In the genomic region with DNA sequence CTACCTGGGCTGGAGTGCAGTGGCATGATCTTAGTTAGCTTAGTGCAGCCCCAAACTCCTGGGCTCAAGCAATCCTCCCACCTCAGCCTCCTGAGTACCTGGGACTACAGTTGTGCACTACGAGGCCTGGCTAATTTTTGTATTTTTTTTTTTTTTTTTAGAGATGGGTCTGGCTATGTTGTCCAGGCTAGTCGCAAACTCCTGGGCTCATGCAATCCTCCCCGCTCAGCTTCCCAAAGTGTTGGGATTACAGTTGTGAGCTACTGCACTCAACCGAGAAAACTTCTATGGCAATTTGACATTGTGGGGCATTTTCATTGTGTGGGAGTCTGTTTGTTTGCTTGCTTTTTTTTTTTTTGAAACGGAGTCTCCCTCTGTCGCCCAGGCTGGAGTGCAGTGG, we compare ENCODE assay signal across 3 cellular contexts.
TF ChIP-seq lines count a peak whose summit lies in the region.

No MANE protein-coding gene starts in this region.

TF ChIP-seq in HepG2, 621 proteins besides CTCF, POLR2A, EP300 and RAD21:
- TF ChIP-seq SRY (CRISPR knock-in tag; IDR thresholded peaks at IDR 0.05) (no peak), HNF4G (IDR thresholded peaks at IDR 0.05; ENCODE audit: borderline replicate concordance, low read depth, low read length) (no peak), HNF4G (CRISPR knock-in tag; IDR thresholded peaks at IDR 0.05; ENCODE audit: borderline replicate concordance, low read depth) (no peak), RFXAP (CRISPR knock-in tag; IDR thresholded peaks at IDR 0.05; ENCODE audit: borderline replicate concordance) (no peak), ZNF761 (CRISPR knock-in tag; conservative IDR thresholded peaks at IDR 0.05) (no peak), ZNF563 (CRISPR knock-in tag; IDR thresholded peaks at IDR 0.05) (no peak), ZNF256 (CRISPR knock-in tag; conservative IDR thresholded peaks at IDR 0.05) (no peak), ZNF121 (CRISPR knock-in tag; IDR thresholded peaks at IDR 0.05) (peak; percentile 52; the same call in 1 of the 2 replicates), REXO4 (CRISPR knock-in tag; IDR thresholded peaks at IDR 0.05; ENCODE audit: borderline replicate concordance) (no peak)

TF ChIP-seq in HEK293, 187 proteins besides CTCF, POLR2A, EP300 and RAD21:
- TF ChIP-seq EGR2 (tag by site-specific recombination; IDR thresholded peaks at IDR 0.05; ENCODE audit: low read depth) (0 out of 2 replicates have a peak, but pooled peaks have one; percentile 13), ZNF214 (tag by site-specific recombination; IDR thresholded peaks at IDR 0.05; ENCODE audit: borderline replicate concordance) (no peak), ZNF561 (tag by site-specific recombination; IDR thresholded peaks at IDR 0.05; ENCODE audit: borderline replicate concordance) (no peak)

TF ChIP-seq in K562, 482 proteins besides CTCF, POLR2A, EP300 and RAD21:
- peak; percentile 74 for TF ChIP-seq ZNF121 (CRISPR knock-in tag; conservative IDR thresholded peaks at IDR 0.05)
- TF ChIP-seq ZFX (CRISPR knock-in tag; IDR thresholded peaks at IDR 0.05): no peak
TF ChIP-seq in K562: peak in this region for 1.
